20 cellular contexts compared by ENCODE assay signal in genomic region chr16:69615528-69615927, GRCh38.
"Had no signal": no experiment of that assay in that cellular context is flagged by ENCODE, and none has a peak within 500 bp of the region (broad histone marks: within the 10 kb centered on the region; RNA-seq: fewer than 3 reads in every experiment).

No MANE protein-coding gene starts in this region.

- H3K27me3 Mint-ChIP-seq: activated naive CD8-positive, alpha-beta T cell; type B pancreatic cell had no signal

- H3K27ac Mint-ChIP-seq: endodermal cell, mesothelial cell of epicardium, type B pancreatic cell had no signal

- H3K36me3 ChIP-seq: breast epithelium, ovary, prostate gland, right atrium auricular region, vagina had no signal

- H3K9me3 Mint-ChIP-seq: endodermal cell, mesothelial cell of epicardium, natural killer cell, type B pancreatic cell had no signal

- H3K4me3 Mint-ChIP-seq: activated naive CD8-positive, alpha-beta T cell; endodermal cell; mesothelial cell of epicardium; natural killer cell; type B pancreatic cell had no signal

- H3K4me3 ChIP-seq: breast epithelium, coronary artery, heart right ventricle, ovary, prostate gland, right atrium auricular region, vagina had no signal

- DNase-seq: activated gamma-delta T cell treated with Interleukin-2 at 50 U/mL for 16 hours; activated T-cell treated with anti-CD3 and anti-CD28 coated beads, Interleukin-2, amount 50 U/mL, for 1 hour; amniotic stem cell; endodermal cell; heart right ventricle; kidney; natural killer cell; ovary; stimulated activated CD4-positive, alpha-beta T cell treated with anti-CD3 and anti-CD28 coated beads, Interleukin-4, amount 100 ng/mL, for 24 hours; stimulated activated naive CD8-positive, alpha-beta T cell treated with anti-CD3 and anti-CD28 coated beads, Interleukin-15, Interleukin-2, amounts not matched to agents 100 U/mL and 50 U/mL, for 24 hours; T-helper 1 cell; T-helper 9 cell had no signal

- H3K27ac ChIP-seq: breast epithelium, coronary artery, ovary, prostate gland, right atrium auricular region, vagina had no signal

- H3K36me3 Mint-ChIP-seq: natural killer cell had no signal

- ATAC-seq: natural killer cell; stimulated activated naive CD8-positive, alpha-beta T cell treated with anti-CD3 and anti-CD28 coated beads, Interleukin-15, Interleukin-2, amounts not matched to agents 100 U/mL and 50 U/mL, for 24 hours had no signal

- H3K9me3 ChIP-seq: breast epithelium, heart right ventricle, ovary, prostate gland, right atrium auricular region, vagina had no signal

- H3K27me3 ChIP-seq: breast epithelium, heart right ventricle, ovary, right atrium auricular region, vagina had no signal
